ENCODE assay signal across 8 cellular contexts in the genomic region with DNA sequence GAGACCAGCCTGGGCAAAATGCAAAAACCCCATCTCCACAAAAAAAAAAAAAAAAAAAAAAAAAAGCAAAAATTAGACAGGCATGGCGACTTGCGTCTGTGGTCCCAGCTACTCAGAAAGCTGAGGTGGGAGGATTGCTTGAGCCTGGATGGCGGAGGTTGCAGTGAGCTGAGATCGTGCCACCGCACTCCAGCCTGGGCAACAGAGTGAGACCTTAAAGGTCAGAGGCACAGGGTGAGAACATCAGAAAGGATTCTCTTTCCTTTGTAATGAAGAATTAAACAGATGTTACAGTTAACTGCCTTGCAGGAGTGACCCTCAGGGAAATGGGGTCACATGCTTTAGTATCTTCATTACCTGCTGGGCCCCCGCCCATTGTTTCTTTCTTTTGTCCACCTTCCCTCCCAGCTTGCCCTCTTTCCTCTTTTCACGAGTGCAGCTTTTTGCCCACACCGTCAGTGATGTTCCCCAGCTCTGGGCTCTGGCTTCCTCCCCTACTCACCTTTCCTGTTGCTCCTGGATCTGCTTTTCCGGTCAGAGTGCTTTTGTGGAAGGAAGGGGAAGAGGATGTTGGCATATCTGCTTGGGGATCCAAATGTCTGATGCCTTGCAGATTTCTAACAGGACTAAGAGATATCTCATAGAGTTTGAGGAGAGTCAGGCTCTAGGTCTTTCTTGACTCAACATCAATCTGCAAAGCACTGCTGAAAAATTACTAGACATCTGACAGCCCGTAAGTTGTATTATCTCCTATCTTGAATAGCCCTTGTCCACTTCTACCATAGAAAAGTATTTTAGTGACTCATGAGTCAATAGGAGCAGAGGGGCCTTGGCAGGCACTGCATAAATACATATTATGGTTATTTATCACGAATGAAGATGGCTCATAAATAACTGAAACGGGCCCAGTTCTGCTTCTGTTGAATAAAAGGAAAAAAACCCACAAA. TPM values are rescaled to one million over a fixed set of nuclear protein-coding genes. Genes with fewer than 3 reads are reported as not detected.
A peak's percentile ranks its signal among the peaks of the same experiment; 100 is the strongest.
DNase-seq lines count a peak whose midpoint lies in the region; FAIRE-seq and TF ChIP-seq lines count a peak whose summit lies in the region.

No MANE protein-coding gene starts in this region.

- H3K36me3 ChIP-seq in MG63 (no peaks in the 10 kb centered on the region), endothelial cell of umbilical vein (ENCODE audit: control insufficient read depth in 2 of 2, extremely low read depth in 1 of 2, insufficient read depth in 2 of 2, low read length in 2 of 2) (no peaks in the 10 kb centered on the region), neuron (ENCODE audit: insufficient read depth, low read length) (no peaks in the 10 kb centered on the region)

- CTCF ChIA-PET in endothelial cell of umbilical vein (lab: Charles Lee), result interaction anchor here (0.6 to 9.0 kb wide), 26 partner anchors 9 to 969 kb away, joined by 3 to 228 read pairs (median 4); partner anchors contain the start of genes GTF2E1, NDUFB4 and RABL3

- H3K4me3 ChIP-seq in MG63 (no peak overlapping the region), endothelial cell of umbilical vein (replicated peaks in 1 of 3; ENCODE audit: insufficient read depth in 1 of 3, low read depth in 1 of 3, low read length in 3 of 3) (no peak overlapping the region), neuron (ENCODE audit: low read length) (peak overlapping the region; percentile 60)

- peaks cover 26% of the 10 kb centered on the region for H3K4me1 ChIP-seq in endothelial cell of umbilical vein (ENCODE audit: control insufficient read depth, extremely low read depth, insufficient read depth, low read length)
- H3K4me1 ChIP-seq in neuron (ENCODE audit: insufficient read depth, low read length), result peaks cover 25% of the 10 kb centered on the region

- dilution Hi-C loops in endothelial cell of umbilical vein (cut with MboI; ENCODE audit: extremely low pct_ligation_motif_present, low sequenced_read_pairs), result no loop called here

- no peak for TF ChIP-seq CTCF in endothelial cell of umbilical vein (IDR thresholded peaks at IDR 0.05; ENCODE audit: extremely low read depth in 1 of 2, insufficient read depth in 1 of 2, low read depth in 1 of 2, low read length in 2 of 2)

- POLR2A ChIA-PET in endothelial cell of umbilical vein (lab: Charles Lee), result interaction anchor here (0.6 kb wide), 1 partner anchor 465 kb away, joined by 3 read pairs; no protein-coding TSS in a partner anchor

- H3K4me2 ChIP-seq in endothelial cell of umbilical vein (ENCODE audit: insufficient read depth, low read length), result peak overlapping the region; percentile 47

- H3K9me3 ChIP-seq in MG63, result no peaks in the 10 kb centered on the region
- no peaks in the 10 kb centered on the region for H3K9me3 ChIP-seq in endothelial cell of umbilical vein (replicated peaks; ENCODE audit: control insufficient read depth, insufficient read depth, low read length)
- no peaks in the 10 kb centered on the region for H3K9me3 ChIP-seq in neuron (ENCODE audit: low read length)

- no TSS peak for BruUV-seq in endothelial cell of umbilical vein (replicated peaks; lab: Mats Ljungman, UMichigan)

- DNase-seq in ELF-1 (ENCODE audit: low read depth, low spot score), result peak; percentile 56
- DNase-seq in MG63, result peak; percentile 49
- DNase-seq in endothelial cell of umbilical vein (ENCODE audit: low read depth, low spot score), result no peak
- DNase-seq in epidermal melanocyte (ENCODE audit: insufficient read length, low spot score), result no peak
- DNase-seq in AG08395 (ENCODE audit: low spot score), result no peak
- DNase-seq in NCI-H510A treated with DMSO at 0.1 percent for 48 hours (lab: John Stamatoyannopoulos, UW), result no peak
- no peak for DNase-seq in NAMALWA (ENCODE audit: low spot score)

- H3K79me2 ChIP-seq in endothelial cell of umbilical vein (ENCODE audit: control insufficient read depth, insufficient read depth, low read length), result no peaks in the 10 kb centered on the region

- no peak overlapping the region for H3K9ac ChIP-seq in endothelial cell of umbilical vein (replicated peaks; ENCODE audit: extremely low read depth, insufficient read depth, low read length)

- H4K20me1 ChIP-seq in endothelial cell of umbilical vein (replicated peaks; ENCODE audit: control insufficient read depth, extremely low read depth, insufficient read depth, low read length), result no peaks in the 10 kb centered on the region

- H3K27ac ChIP-seq in endothelial cell of umbilical vein (ENCODE audit: insufficient read depth, low read depth, low read length), result peak overlapping the region; percentile 96

- intact Hi-C loops in endothelial cell of umbilical vein (cut with micrococcal nuclease), result loop anchor here (1.0 to 2.0 kb wide), 4 partner anchors 182 to 968 kb away; partner anchors contain the start of genes GTF2E1 and RABL3

- H2AFZ ChIP-seq in endothelial cell of umbilical vein (ENCODE audit: low read depth, low read length) (peak overlapping the region; percentile 18), neuron (ENCODE audit: low read depth, low read length) (no peak overlapping the region)

- no peak for FAIRE-seq in endothelial cell of umbilical vein (lab: Jason Lieb, UNC)

- TF ChIP-seq POLR2A in endothelial cell of umbilical vein (IDR thresholded peaks at IDR 0.05; ENCODE audit: low read depth, low read length), result no peak

- H3K9me1 ChIP-seq in endothelial cell of umbilical vein (replicated peaks; ENCODE audit: control insufficient read depth, extremely low read depth, insufficient read depth, low read length), result no peaks in the 10 kb centered on the region

- no peaks in the 10 kb centered on the region for H3K27me3 ChIP-seq in MG63
- no peaks in the 10 kb centered on the region for H3K27me3 ChIP-seq in endothelial cell of umbilical vein (ENCODE audit: control insufficient read depth in 2 of 2, insufficient read depth in 2 of 2, low read length in 2 of 2)
- no peaks in the 10 kb centered on the region for H3K27me3 ChIP-seq in neuron (ENCODE audit: insufficient read depth, low read length)

TF ChIP-seq in endothelial cell of umbilical vein, 7 proteins besides CTCF, POLR2A, EP300 and RAD21:
- TF ChIP-seq JUN (IDR thresholded peaks at IDR 0.05; ENCODE audit: borderline replicate concordance, insufficient read depth, insufficient read length, low read depth) (no peak), GATA2 (IDR thresholded peaks at IDR 0.05; ENCODE audit: insufficient read depth, insufficient read length, low read depth, low read length) (peak; percentile 39)
TF ChIP-seq in endothelial cell of umbilical vein: peak in this region for 1.

RNA-seq across cellular contexts. Expression of gene NDUFB4, which starts 35.6 kb away (rescaled TPM):
- total RNA-seq in MG63 (2014; rRNA removed; shearing (Covaris generic); ENCODE audit: low replicate concordance), result 190 and 205 TPM in 2 replicates
- 140 TPM in 2 replicates for total RNA-seq in endothelial cell of umbilical vein
- polyA plus RNA-seq in endothelial cell of umbilical vein, result 191 and 210 TPM in 2 replicates
- polyA plus RNA-seq in endothelial cell of umbilical vein (2011; cell fraction: cytosol; rRNA removed), result 343 and 356 TPM in 2 replicates
- polyA plus RNA-seq in endothelial cell of umbilical vein (2011; cell fraction: nucleus; rRNA removed), result 127 and 147 TPM in 2 replicates
- 140 and 175 TPM in 2 replicates for polyA plus RNA-seq in endothelial cell of umbilical vein (2012)
- polyA minus RNA-seq in endothelial cell of umbilical vein, result 82.7 and 87.0 TPM in 2 replicates
- 186 TPM for polyA minus RNA-seq in endothelial cell of umbilical vein (2011; cell fraction: cytosol; rRNA and poly(A)+ RNA removed)
- 38.2 and 42.2 TPM in 2 replicates for polyA minus RNA-seq in endothelial cell of umbilical vein (2011; cell fraction: nucleus; rRNA and poly(A)+ RNA removed)

Comparison
In these comparisons a context has a peak if more than half of its experiments do, and no peak if none do; other contexts are left out.
1. DNase-seq: peak in ELF-1 (single experiment) and MG63 (single experiment); none in endothelial cell of umbilical vein (single experiment), epidermal melanocyte (single experiment), AG08395 (single experiment), NCI-H510A treated with DMSO at 0.1 percent for 48 hours (single experiment) and NAMALWA (single experiment).